In the genomic region with DNA sequence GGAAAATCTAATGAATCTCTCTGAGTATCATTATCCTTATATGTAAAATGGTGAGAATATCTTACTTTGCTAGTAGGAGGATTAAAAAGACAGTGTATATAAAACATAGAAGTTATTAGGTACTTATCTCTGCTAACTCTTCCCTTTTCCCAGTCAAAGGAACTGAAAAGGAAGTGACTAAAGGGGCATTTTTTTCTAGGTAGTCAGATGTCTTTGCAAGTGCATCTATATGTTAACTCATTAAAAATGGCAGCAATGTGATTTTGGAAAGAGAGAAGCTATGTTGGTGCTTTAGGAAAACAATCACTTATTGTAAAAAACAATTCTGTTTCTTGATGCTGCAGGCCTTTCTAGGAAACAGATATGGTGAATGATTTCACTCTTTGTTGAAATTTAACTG, we compare ENCODE assay signal across 18 cellular contexts.
"Had no signal": no experiment of that assay in that cellular context is flagged by ENCODE, and none has a peak within 500 bp of the region (broad histone marks: within the 10 kb centered on the region; RNA-seq: fewer than 3 reads in every experiment).

No MANE protein-coding gene starts in this region.

- H3K27me3 ChIP-seq: body of pancreas, esophagus squamous epithelium, left lung, neutrophil, pancreas, tibial artery had no signal

- H3K9me3 ChIP-seq: body of pancreas, esophagus squamous epithelium, neutrophil, pancreas, tibial artery had no signal

- ATAC-seq: activated CD8-positive, alpha-beta T cell treated with anti-CD3 and anti-CD28 coated beads, Interleukin-2, amount 10 ng/mL, durations not matched to agents 7 days and 5 days; body of pancreas; left lung; natural killer cell treated with Interleukin-12 subunit alpha and Interleukin-12 subunit beta and Interleukin-15 and Interleukin-18, amount 100 ng/mL, for 72 hours; pancreas; right cardiac atrium had no signal

- DNase-seq: activated CD4-positive, alpha-beta T cell treated with anti-CD3 and anti-CD28 coated beads for 1 hour; activated CD4-positive, alpha-beta T cell treated with anti-CD3 and anti-CD28 coated beads, Interleukin-2, amount 50 U/mL, for 1 hour; activated CD8-positive, alpha-beta T cell treated with anti-CD3 and anti-CD28 coated beads, Interleukin-2, amount 10 ng/mL, durations not matched to agents 7 days and 5 days; activated gamma-delta T cell; anterior cingulate cortex; body of pancreas; caudate nucleus; effector CD4-positive, alpha-beta T cell; esophagus squamous epithelium; left lung; midbrain; pancreas; right cardiac atrium; stimulated activated CD4-positive, alpha-beta T cell treated with anti-CD3 and anti-CD28 coated beads, Interleukin-4, amount 100 ng/mL, for 24 hours; tibial artery had no signal

- H3K4me1 ChIP-seq: body of pancreas, esophagus squamous epithelium, left lung, pancreas, tibial artery had no signal

- H3K27ac ChIP-seq: body of pancreas, esophagus squamous epithelium, left lung, neutrophil, pancreas, tibial artery had no signal

- H3K4me3 ChIP-seq: body of pancreas, esophagus squamous epithelium, left lung, lung, pancreas, tibial artery had no signal

- H3K36me3 ChIP-seq: esophagus squamous epithelium, left lung, neutrophil, pancreas, tibial artery had no signal
